9 cellular contexts compared by ENCODE assay signal in the genomic region with DNA sequence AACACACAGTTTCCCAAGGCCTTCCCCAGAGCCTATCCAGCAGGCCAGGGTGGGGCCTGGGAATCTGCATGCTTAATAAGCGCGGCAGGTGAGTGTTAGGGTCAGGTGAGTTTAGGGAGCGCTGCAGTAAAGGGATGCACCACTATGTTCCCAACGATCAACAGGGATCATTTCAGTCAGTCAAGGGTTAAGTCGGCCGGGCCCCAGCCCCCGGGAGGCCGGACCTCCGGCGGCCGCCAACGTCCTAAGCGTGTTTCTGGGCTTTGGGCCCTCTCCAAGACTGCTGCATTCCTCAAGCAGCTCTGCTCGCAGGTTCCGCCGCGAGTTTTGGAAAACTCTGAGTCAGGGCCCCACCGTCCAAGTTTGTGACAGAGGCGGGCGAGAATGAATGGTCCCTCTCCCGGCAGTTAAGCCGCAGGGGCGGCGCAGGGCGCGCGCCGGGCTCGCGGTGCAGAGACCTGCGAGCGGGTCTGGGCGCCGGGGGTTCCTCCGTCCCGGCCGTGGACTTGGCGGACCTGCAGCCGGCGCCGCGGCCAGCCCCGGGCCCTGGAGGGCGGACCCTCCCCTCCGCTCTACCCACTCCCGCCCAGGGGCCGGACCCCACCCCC.
DNase-seq lines count a peak whose midpoint lies in the region; ATAC-seq and TF ChIP-seq lines count a peak whose summit lies in the region.
"Had no signal": no experiment of that assay in that cellular context is flagged by ENCODE, and none has a peak within 500 bp of the region (broad histone marks: within the 10 kb centered on the region; RNA-seq: fewer than 3 reads in every experiment).

No MANE protein-coding gene starts in this region.

- no peak for TF ChIP-seq CTCF in upper lobe of right lung (IDR thresholded peaks at IDR 0.05)

- ATAC-seq in upper lobe of right lung: peak; percentile 36
- ATAC-seq in GM18909 (IDR thresholded peaks at IDR 0.05; ENCODE audit: poor library complexity, unreplicated experiment): no peak
- no peak for ATAC-seq in GM21529 (IDR thresholded peaks at IDR 0.05; ENCODE audit: unreplicated experiment)
- no peak for ATAC-seq in GM18517 (IDR thresholded peaks at IDR 0.05; ENCODE audit: unreplicated experiment)

- H3K36me3 ChIP-seq in ectodermal cell (ENCODE audit: control insufficient read depth, insufficient read depth, low read length) (no peaks in the 10 kb centered on the region), upper lobe of right lung (no peaks in the 10 kb centered on the region)

- H3K27me3 ChIP-seq in ectodermal cell (ENCODE audit: control insufficient read depth, insufficient read depth, low read length, poor library complexity, severe bottlenecking) (peaks cover 34% of the 10 kb centered on the region), upper lobe of right lung (peaks cover 25% of the 10 kb centered on the region)

- H3K27ac ChIP-seq in ectodermal cell (ENCODE audit: insufficient read depth, low read depth, low read length, poor library complexity, severe bottlenecking) (no peak overlapping the region), upper lobe of right lung (no peak overlapping the region)

- WGBS in ectodermal cell, 2 experiments: 1 to 2% methylated on average over 47 of the region's 47 CpGs

- H3K4me1 ChIP-seq in ectodermal cell (ENCODE audit: control insufficient read depth, insufficient read depth, low read length): peaks cover 12% of the 10 kb centered on the region
- peaks cover 10% of the 10 kb centered on the region for H3K4me1 ChIP-seq in upper lobe of right lung

- DNase-seq in NCI-H82 (lab: John Stamatoyannopoulos, UW): peak; percentile 4
- no peak for DNase-seq in NCI-H82 treated with DMSO at 0.1 percent for 48 hours (lab: John Stamatoyannopoulos, UW; ENCODE audit: unreplicated experiment)
- DNase-seq in lung microvascular endothelial cell (ENCODE audit: low read depth in 2 of 2): peak; percentile 43 to 88
- no peak for DNase-seq in upper lobe of right lung
- DNase-seq: CD4-positive, CD25-positive, alpha-beta regulatory T cell had no signal

- H3K9me3 ChIP-seq in ectodermal cell (ENCODE audit: control insufficient read depth, low read length) (no peaks in the 10 kb centered on the region), upper lobe of right lung (no peaks in the 10 kb centered on the region)

- peak overlapping the region; percentile 58 for H3K4me3 ChIP-seq in ectodermal cell (ENCODE audit: insufficient read depth, low read depth, low read length)
- H3K4me3 ChIP-seq in upper lobe of right lung: peak overlapping the region; percentile 46

- intact Hi-C loops in upper lobe of right lung (cut with DNase I): no loop called here

Comparison
In these comparisons a context has a peak if more than half of its experiments do, and no peak if none do; other contexts are left out.
1. DNase-seq: peak in NCI-H82 (single experiment) and lung microvascular endothelial cell (2 of 2); none in NCI-H82 treated with DMSO at 0.1 percent for 48 hours (single experiment) and upper lobe of right lung (single experiment).